ENCODE assay signal across 9 cellular contexts in genomic region chr5:178196986-178197385, GRCh38. TPM values are rescaled to one million over a fixed set of nuclear protein-coding genes. Genes with fewer than 3 reads are reported as not detected.
DNase-seq lines count a peak whose midpoint lies in the region; ATAC-seq and TF ChIP-seq lines count a peak whose summit lies in the region.
"Had no signal": no experiment of that assay in that cellular context is flagged by ENCODE, and none has a peak within 500 bp of the region (broad histone marks: within the 10 kb centered on the region; RNA-seq: fewer than 3 reads in every experiment).

No MANE protein-coding gene starts in this region.

- peak in 1 of 2 donors; percentile 53 for ATAC-seq in gastrocnemius medialis
- no peak for ATAC-seq in activated T-cell treated with anti-CD3 and anti-CD28 coated beads, Interleukin-2, amount 50 U/mL, for 4 hours

- TF ChIP-seq POLR2A in Peyer's patch (IDR thresholded peaks at IDR 0.05) (no peak), gastrocnemius medialis (IDR thresholded peaks at IDR 0.05) (no peak)

- H3K9me3 ChIP-seq in Peyer's patch (no peaks in the 10 kb centered on the region), gastrocnemius medialis (no peaks in the 10 kb centered on the region)

- no peaks in the 10 kb centered on the region for H3K9me3 Mint-ChIP-seq in activated T-cell treated with anti-CD3 and anti-CD28 coated beads, Interleukin-2, amount 50 U/mL, for 4 hours

- H3K36me3 Mint-ChIP-seq in activated T-cell treated with anti-CD3 and anti-CD28 coated beads, Interleukin-2, amount 50 U/mL, for 4 hours (ENCODE audit: insufficient read depth) = no peaks in the 10 kb centered on the region

- no peak for DNase-seq in Peyer's patch
- no peak for DNase-seq in fibroblast of pulmonary artery (ENCODE audit: low read depth)
- DNase-seq in gastrocnemius medialis = no peak
- no peak for DNase-seq in activated T-cell treated with anti-CD3 and anti-CD28 coated beads, Interleukin-2, amount 50 U/mL, for 4 hours
- DNase-seq in HCEC 1CT = no peak
- DNase-seq in activated CD8-positive, alpha-beta memory T cell treated with anti-CD3 and anti-CD28 coated beads for 24 hours = no peak
- DNase-seq: effector CD8-positive, alpha-beta T cell; occipital lobe had no signal

- peaks cover 6% of the 10 kb centered on the region for H3K27me3 Mint-ChIP-seq in activated T-cell treated with anti-CD3 and anti-CD28 coated beads, Interleukin-2, amount 50 U/mL, for 4 hours (ENCODE audit: low read depth)

- H3K4me1 ChIP-seq in Peyer's patch (no peaks in the 10 kb centered on the region), gastrocnemius medialis (no peaks in the 10 kb centered on the region)

- TF ChIP-seq CTCF in GM12873 (IDR thresholded peaks at IDR 0.05; ENCODE audit: insufficient read depth, low read depth, low read length, missing control alignments) (peak; percentile 63), Peyer's patch (IDR thresholded peaks at IDR 0.05) (peak in 4 of 6 experiments; percentile 24 to 48 (median 47)), fibroblast of pulmonary artery (IDR thresholded peaks at IDR 0.05; ENCODE audit: low read length, missing control alignments) (peak; percentile 33), gastrocnemius medialis (IDR thresholded peaks at IDR 0.05 in 4 of 5, conservative IDR thresholded peaks at IDR 0.05 in 1 of 5) (peak in 3 of 5 experiments; percentile 12 to 43 (median 19))

- H3K4me3 Mint-ChIP-seq in activated T-cell treated with anti-CD3 and anti-CD28 coated beads, Interleukin-2, amount 50 U/mL, for 4 hours = no peak overlapping the region

- H3K4me3 ChIP-seq in Peyer's patch (no peak overlapping the region), fibroblast of pulmonary artery (replicated peaks; ENCODE audit: low read depth, low read length) (no peak overlapping the region), gastrocnemius medialis (no peak overlapping the region)

- H3K36me3 ChIP-seq in Peyer's patch = no peaks in the 10 kb centered on the region
- no peaks in the 10 kb centered on the region for H3K36me3 ChIP-seq in gastrocnemius medialis

- intact Hi-C loops in gastrocnemius medialis (cut with DNase I; ENCODE audit: low total_unique reads) = no loop called here

- no peaks in the 10 kb centered on the region for H3K27me3 ChIP-seq in Peyer's patch
- no peaks in the 10 kb centered on the region for H3K27me3 ChIP-seq in gastrocnemius medialis

- in situ Hi-C loops in gastrocnemius medialis (cut with MboI; ENCODE audit: low sequenced_read_pairs in 4 of 4) = no loop called here

- H3K27ac ChIP-seq in Peyer's patch (no peak overlapping the region), gastrocnemius medialis (no peak overlapping the region)

- H3K4me1 Mint-ChIP-seq in activated T-cell treated with anti-CD3 and anti-CD28 coated beads, Interleukin-2, amount 50 U/mL, for 4 hours (ENCODE audit: low read depth) = peaks cover 15% of the 10 kb centered on the region

RNA-seq across cellular contexts. Expression of gene HNRNPAB, which starts 7.3 kb away (rescaled TPM):
- 100 to 1,000 TPM in 1 of 4 donors, 10 to 100 TPM in 3; 74.8 to 135 (median 81.4) TPM for total RNA-seq in Peyer's patch
- 100 to 1,000 TPM in 2 of 4 donors, 10 to 100 TPM in 2; 84.2 to 117 (median 106) TPM for total RNA-seq in gastrocnemius medialis
- total RNA-seq in activated T-cell treated with anti-CD3 and anti-CD28 coated beads, Interleukin-2, amount 50 U/mL, for 4 hours = 100 to 1,000 TPM; 646 to 699 (median 679) TPM

RNA-seq across cellular contexts. Expression of gene GMCL2, which starts 9.8 kb away (rescaled TPM):
- total RNA-seq in Peyer's patch (not detected), gastrocnemius medialis (not detected)
- total RNA-seq in activated T-cell treated with anti-CD3 and anti-CD28 coated beads, Interleukin-2, amount 50 U/mL, for 4 hours = not detected
- total RNA-seq: occipital lobe had no signal

RNA-seq across cellular contexts. Expression of gene PHYKPL, which starts 35.6 kb away (rescaled TPM):
- total RNA-seq in Peyer's patch (100 to 1,000 TPM; 180 to 441 (median 280) TPM), gastrocnemius medialis (10 to 100 TPM; 25.0 to 54.6 (median 33.7) TPM)
- 10 to 100 TPM; 46.7 to 53.2 (median 49.7) TPM for total RNA-seq in activated T-cell treated with anti-CD3 and anti-CD28 coated beads, Interleukin-2, amount 50 U/mL, for 4 hours

RNA-seq across cellular contexts. Expression of gene NHP2, which starts 43.3 kb away (rescaled TPM):
- 10 to 100 TPM; 49.5 to 75.9 (median 62.0) TPM for total RNA-seq in Peyer's patch
- total RNA-seq in gastrocnemius medialis = 100 to 1,000 TPM; 157 to 261 (median 241) TPM
- 100 to 1,000 TPM; 373 to 417 (median 409) TPM for total RNA-seq in activated T-cell treated with anti-CD3 and anti-CD28 coated beads, Interleukin-2, amount 50 U/mL, for 4 hours

Comparison
In these comparisons a context has a peak if more than half of its experiments do, and no peak if none do; other contexts are left out.
1. RNA of gene HNRNPAB, which starts 7.3 kb away (total RNA-seq): 646 to 699 TPM in activated T-cell treated with anti-CD3 and anti-CD28 coated beads, Interleukin-2, amount 50 U/mL, for 4 hours; 84.2 to 117 TPM in gastrocnemius medialis and 74.8 to 135 TPM in Peyer's patch; every median in the first group is over 4 times any median in the second.
2. Peak in every context shown above with its lines, with median percentiles within 50 percentile points of each other: CTCF ChIP-seq.